ENCODE assay signal across 9 cellular contexts in the genomic region with DNA sequence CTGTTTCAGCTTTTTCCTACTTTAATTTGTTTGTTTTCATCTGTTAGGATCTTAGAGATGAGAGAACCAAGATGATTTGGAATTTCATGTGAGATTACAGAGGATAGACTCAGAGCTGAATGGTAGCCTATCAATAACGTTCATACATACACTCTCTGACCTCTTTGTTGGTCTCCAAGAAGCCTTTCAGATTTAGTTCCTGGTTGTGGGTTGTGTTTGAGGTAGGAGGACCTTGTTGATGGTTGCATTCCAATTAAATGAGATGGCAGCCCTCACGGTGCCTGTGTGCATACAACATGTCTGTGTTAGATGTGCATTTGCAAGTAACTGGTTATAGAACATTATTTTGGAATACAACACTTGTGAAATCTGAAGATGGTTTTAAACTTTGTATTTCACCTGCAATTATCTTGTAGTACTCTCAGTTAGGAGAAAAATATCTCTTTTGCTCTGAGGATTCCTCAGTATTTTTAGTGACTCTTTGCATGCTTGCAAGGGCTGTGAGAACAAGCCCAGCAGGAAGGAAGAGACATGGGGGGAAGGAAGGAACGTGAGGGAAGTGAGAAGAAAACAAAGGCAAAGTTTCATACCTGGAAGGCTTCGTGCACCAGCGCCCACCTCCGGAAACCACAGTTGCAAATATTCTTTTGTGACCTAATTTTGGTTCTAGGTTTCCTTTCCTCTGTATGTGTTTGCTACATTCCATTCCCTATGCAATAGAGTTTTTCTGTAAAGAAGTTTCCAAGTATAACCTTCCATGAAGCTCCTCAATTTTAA.
DNase-seq lines count a peak whose midpoint lies in the region; ATAC-seq and TF ChIP-seq lines count a peak whose summit lies in the region.
"Had no signal": no experiment of that assay in that cellular context is flagged by ENCODE, and none has a peak within 500 bp of the region (broad histone marks: within the 10 kb centered on the region; RNA-seq: fewer than 3 reads in every experiment).

No MANE protein-coding gene starts in this region.

- ATAC-seq in GM21360 (IDR thresholded peaks at IDR 0.05; ENCODE audit: unreplicated experiment) (peak; percentile 52), HG02763 (IDR thresholded peaks at IDR 0.05; ENCODE audit: unreplicated experiment) (no peak)

- intact Hi-C loops in head of caudate nucleus (cut with DNase I), result no loop called here

- DNase-seq in NCI-H226 (peak; percentile 20), astrocyte of the spinal cord (ENCODE audit: low read depth, low spot score) (peak; percentile 68), skeletal muscle cell (ENCODE audit: low read depth) (peak; percentile 15), NCI-H526 treated with DMSO at 0.1 percent for 48 hours (lab: John Stamatoyannopoulos, UW) (no peak), head of caudate nucleus (no peak), NCI-H2029 (lab: John Stamatoyannopoulos, UW) (no peak)
- DNase-seq: NCI-H2029 treated with DMSO at 0.1 percent for 48 hours had no signal

- H3K4me3 ChIP-seq in astrocyte of the spinal cord (ENCODE audit: low read depth, low read length) (no peak overlapping the region), skeletal muscle cell (ENCODE audit: low read depth, low read length) (no peak overlapping the region)

- no peak for TF ChIP-seq CTCF in astrocyte of the spinal cord (IDR thresholded peaks at IDR 0.05; ENCODE audit: low read depth, low read length)

- in situ Hi-C loops in astrocyte of the spinal cord (cut with HindIII; ENCODE audit: low sequenced_read_pairs), result no loop called here

Comparison
In these comparisons a context has a peak if more than half of its experiments do, and no peak if none do; other contexts are left out.
1. DNase-seq: peak in NCI-H226 (single experiment), astrocyte of the spinal cord (single experiment) and skeletal muscle cell (single experiment); none in NCI-H526 treated with DMSO at 0.1 percent for 48 hours (single experiment), head of caudate nucleus (0 of 42) and NCI-H2029 (single experiment).